ENCODE assay signal across 9 cellular contexts in the genomic region with DNA sequence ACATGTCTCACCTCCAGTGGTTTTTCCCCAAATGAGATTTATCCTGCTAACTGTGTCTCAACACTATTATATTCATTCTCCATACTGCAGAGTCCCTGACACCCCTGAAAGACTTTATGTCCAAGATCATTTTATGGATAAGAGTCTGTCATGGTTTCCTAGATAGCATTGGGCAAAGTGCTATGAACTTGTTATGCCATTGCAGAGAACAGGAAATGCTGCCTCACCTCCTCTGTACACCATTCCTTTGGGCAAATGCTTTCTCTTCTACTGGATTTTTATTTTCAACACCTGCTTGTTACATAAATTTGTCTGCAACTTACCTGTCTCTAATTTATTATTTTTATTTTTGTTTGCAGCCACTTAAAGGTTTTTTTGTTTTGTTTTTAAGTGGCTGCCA.
"Had no signal": no experiment of that assay in that cellular context is flagged by ENCODE, and none has a peak within 500 bp of the region (broad histone marks: within the 10 kb centered on the region; RNA-seq: fewer than 3 reads in every experiment).

No MANE protein-coding gene starts in this region.

- DNase-seq: H9, HCEC 1CT, IMR-90, KG1 had no signal

- ATAC-seq: GM23338, K562 had no signal

- H3K4me2 ChIP-seq: GM23338 had no signal

- FAIRE-seq: H1, H54, K562 had no signal

- H3K4me3 ChIP-seq: GM23338, K562 had no signal

- H3K27ac ChIP-seq: HL-60 had no signal

- H2AFZ ChIP-seq: GM23338 had no signal
